9 cellular contexts compared by ENCODE assay signal in the genomic region with DNA sequence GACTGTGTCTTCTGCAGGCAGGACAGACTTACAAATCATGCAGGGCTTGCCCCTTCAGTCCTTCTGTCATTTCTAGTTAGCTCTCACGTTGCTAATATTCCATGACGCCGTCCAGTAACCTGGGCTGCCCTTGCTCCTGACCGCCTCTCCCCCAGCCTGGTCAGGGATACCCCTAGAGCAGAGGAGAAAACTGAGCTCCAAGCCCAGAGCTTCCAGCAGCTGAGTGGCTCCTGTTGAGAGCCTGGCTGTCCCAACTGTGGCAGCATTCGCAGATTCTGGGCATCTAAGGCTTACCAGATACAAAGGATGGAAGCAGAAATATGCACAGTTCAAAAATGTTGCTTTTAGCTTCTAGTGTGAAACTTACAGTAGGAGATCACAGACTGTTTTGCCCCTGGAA.
DNase-seq lines count a peak whose midpoint lies in the region; ATAC-seq and TF ChIP-seq lines count a peak whose summit lies in the region.
"Had no signal": no experiment of that assay in that cellular context is flagged by ENCODE, and none has a peak within 500 bp of the region (broad histone marks: within the 10 kb centered on the region; RNA-seq: fewer than 3 reads in every experiment).

No MANE protein-coding gene starts in this region.

- no peaks in the 10 kb centered on the region for H3K9me2 ChIP-seq in hepatocyte (replicated peaks; ENCODE audit: insufficient read depth)

- peak overlapping the region; percentile 52 for H3K4me2 ChIP-seq in hepatocyte

- no peak for DNase-seq in HFFc6
- DNase-seq in WTC11 (ENCODE audit: low spot score): no peak
- DNase-seq in hepatocyte (ENCODE audit: low spot score): no peak
- DNase-seq in HCEC 1CT: no peak
- no peak for DNase-seq in SK-N-DZ (ENCODE audit: low spot score)
- DNase-seq: NCI-H446 had no signal

- no peaks in the 10 kb centered on the region for H3K27me3 ChIP-seq in hepatocyte

- H3K27ac ChIP-seq in hepatocyte (peak overlapping the region; percentile 83), skin epidermis (peak overlapping the region in 20 of 21 experiments; percentile 39 to 91 (median 76))

- CTCF ChIA-PET in WTC11 (lab: Charles Lee): no interaction called here

- POLR2A ChIA-PET in WTC11 (lab: Charles Lee): no interaction called here

- H3K9me3 Mint-ChIP-seq in HFFc6: no peaks in the 10 kb centered on the region
- H3K9me3 Mint-ChIP-seq in WTC11: no peaks in the 10 kb centered on the region
- H3K9me3 Mint-ChIP-seq: naive thymus-derived CD8-positive, alpha-beta T cell had no signal

- H3K9me3 ChIP-seq in hepatocyte (ENCODE audit: low read depth): no peaks in the 10 kb centered on the region

- H3K4me3 Mint-ChIP-seq in HFFc6: peak overlapping the region; percentile 74
- no peak overlapping the region; the same call in 1 of the 2 replicates for H3K4me3 Mint-ChIP-seq in WTC11

- H3K27me3 Mint-ChIP-seq in HFFc6 (ENCODE audit: insufficient read depth): peaks cover 1% of the 10 kb centered on the region; the same call in 1 of the 2 replicates
- peaks cover 21% of the 10 kb centered on the region for H3K27me3 Mint-ChIP-seq in WTC11 (ENCODE audit: low read depth)
- H3K27me3 Mint-ChIP-seq: naive thymus-derived CD8-positive, alpha-beta T cell had no signal

- peaks cover 69% of the 10 kb centered on the region for H3K4me1 Mint-ChIP-seq in HFFc6 (ENCODE audit: low read depth)
- peaks cover 35% of the 10 kb centered on the region for H3K4me1 Mint-ChIP-seq in WTC11

- peak; percentile 55 for ATAC-seq in WTC11
- no peak for ATAC-seq in HG03469 (IDR thresholded peaks at IDR 0.05; ENCODE audit: unreplicated experiment)
- ATAC-seq: naive thymus-derived CD8-positive, alpha-beta T cell had no signal

- no peaks in the 10 kb centered on the region for H3K36me3 Mint-ChIP-seq in HFFc6 (ENCODE audit: low read depth)
- H3K36me3 Mint-ChIP-seq in WTC11: no peaks in the 10 kb centered on the region

- TF ChIP-seq CTCF in HFFc6 (IDR thresholded peaks at IDR 0.05) (no peak), WTC11 (IDR thresholded peaks at IDR 0.05) (no peak), hepatocyte (IDR thresholded peaks at IDR 0.05; ENCODE audit: poor library complexity) (no peak)

- H3K79me2 ChIP-seq in hepatocyte: peaks cover 88% of the 10 kb centered on the region

- 66% methylated on average over 5 of the region's 5 CpGs for WGBS in hepatocyte (ENCODE audit: low lambda C conversion rate, missing lambda C conversion rate)

- no peak overlapping the region for H2AFZ ChIP-seq in hepatocyte

- no peak overlapping the region for H3K4me3 ChIP-seq in hepatocyte
- H3K4me3 ChIP-seq in skin epidermis: peak overlapping the region in 2 of 7 experiments; percentile 6 to 10

- H3K27ac Mint-ChIP-seq in HFFc6 (peak overlapping the region; percentile 86), WTC11 (peak overlapping the region; percentile 18; the same call in 1 of the 2 replicates)

- H3K4me1 ChIP-seq in hepatocyte (ENCODE audit: insufficient read depth): peaks cover 54% of the 10 kb centered on the region

- H4K20me1 ChIP-seq in hepatocyte (ENCODE audit: insufficient read depth, poor library complexity, severe bottlenecking): no peaks in the 10 kb centered on the region

- H3K36me3 ChIP-seq in hepatocyte (replicated peaks; ENCODE audit: insufficient read depth, low read depth): no peaks in the 10 kb centered on the region

TF ChIP-seq in WTC11, 78 proteins besides CTCF, POLR2A, EP300 and RAD21:
- no peak for TF ChIP-seq HMGA2 (CRISPR knock-in tag; IDR thresholded peaks at IDR 0.05)
- TF ChIP-seq TEAD4 (CRISPR knock-in tag; IDR thresholded peaks at IDR 0.05): no peak
- no peak for TF ChIP-seq ZNF317 (CRISPR knock-in tag; IDR thresholded peaks at IDR 0.05; ENCODE audit: borderline replicate concordance, low read depth)
- TF ChIP-seq MAX (CRISPR knock-in tag; IDR thresholded peaks at IDR 0.05): no peak
- TF ChIP-seq, protein P1, sequence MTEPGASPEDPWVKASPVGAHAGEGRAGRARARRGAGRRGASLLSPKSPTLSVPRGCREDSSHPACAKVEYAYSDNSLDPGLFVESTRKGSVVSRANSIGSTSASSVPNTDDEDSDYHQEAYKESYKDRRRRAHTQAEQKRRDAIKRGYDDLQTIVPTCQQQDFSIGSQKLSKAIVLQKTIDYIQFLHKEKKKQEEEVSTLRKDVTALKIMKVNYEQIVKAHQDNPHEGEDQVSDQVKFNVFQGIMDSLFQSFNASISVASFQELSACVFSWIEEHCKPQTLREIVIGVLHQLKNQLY (CRISPR knock-in tag; IDR thresholded peaks at IDR 0.05): no peak
- TF ChIP-seq, protein P2, sequence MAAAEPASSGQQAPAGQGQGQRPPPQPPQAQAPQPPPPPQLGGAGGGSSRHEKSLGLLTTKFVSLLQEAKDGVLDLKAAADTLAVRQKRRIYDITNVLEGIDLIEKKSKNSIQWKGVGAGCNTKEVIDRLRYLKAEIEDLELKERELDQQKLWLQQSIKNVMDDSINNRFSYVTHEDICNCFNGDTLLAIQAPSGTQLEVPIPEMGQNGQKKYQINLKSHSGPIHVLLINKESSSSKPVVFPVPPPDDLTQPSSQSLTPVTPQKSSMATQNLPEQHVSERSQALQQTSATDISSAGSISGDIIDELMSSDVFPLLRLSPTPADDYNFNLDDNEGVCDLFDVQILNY (CRISPR knock-in tag; IDR thresholded peaks at IDR 0.05): no peak
